15 cellular contexts compared by ENCODE assay signal in the genomic region with DNA sequence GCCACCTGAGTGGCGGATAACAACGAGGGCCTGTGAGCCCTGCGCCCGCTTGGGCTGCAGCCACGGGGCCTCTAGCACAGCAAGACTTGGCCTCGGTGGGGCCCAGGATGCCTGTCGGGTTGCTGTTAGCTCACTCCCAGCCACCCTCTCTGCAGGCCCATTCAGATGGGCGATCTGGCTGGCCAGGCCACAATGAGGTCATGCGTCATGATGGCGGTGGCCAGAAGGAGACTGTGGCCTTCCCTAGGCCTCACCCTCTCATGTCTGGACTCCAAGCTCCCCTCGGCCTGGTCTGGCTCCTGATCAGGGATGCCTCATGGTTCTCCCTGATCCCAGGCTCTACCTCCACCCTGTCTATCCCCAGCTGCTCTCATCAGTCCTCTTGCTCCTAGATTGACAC.
DNase-seq lines count a peak whose midpoint lies in the region; TF ChIP-seq lines count a peak whose summit lies in the region.
"Had no signal": no experiment of that assay in that cellular context is flagged by ENCODE, and none has a peak within 500 bp of the region (broad histone marks: within the 10 kb centered on the region; RNA-seq: fewer than 3 reads in every experiment).

No MANE protein-coding gene starts in this region.

- peak overlapping the region; percentile 87 for H3K4me2 ChIP-seq in KMS-11
- H3K4me2 ChIP-seq: A549 had no signal

- peak overlapping the region in 1 of 3 experiments; percentile 54 for H3K4me3 Mint-ChIP-seq in nephron
- H3K4me3 Mint-ChIP-seq: CD4-positive, CD25-positive, alpha-beta regulatory T cell had no signal

- peak overlapping the region; percentile 32; the same call in 1 of the 2 replicates for H2AFZ ChIP-seq in KMS-11 (ENCODE audit: low read depth)

- H3K9me3 Mint-ChIP-seq in nephron, result no peaks in the 10 kb centered on the region

- no peaks in the 10 kb centered on the region for H3K27me3 ChIP-seq in KMS-11 (ENCODE audit: insufficient read depth, low read depth)
- H3K27me3 ChIP-seq: MG63 had no signal

- no peak overlapping the region for H3K4me3 ChIP-seq in KMS-11 (IDR thresholded peaks at IDR 0.05; ENCODE audit: insufficient read depth, low read depth, low read length)
- H3K4me3 ChIP-seq: A549, MG63 had no signal

- peak overlapping the region; percentile 49; the same call in 1 of the 2 replicates for H3K9ac ChIP-seq in KMS-11

- H3K4me1 Mint-ChIP-seq in nephron, result peaks cover 21% of the 10 kb centered on the region

- TF ChIP-seq CTCF in KMS-11 (conservative IDR thresholded peaks at IDR 0.05; ENCODE audit: low read depth, low read length), result no peak
- TF ChIP-seq CTCF in nephron (IDR thresholded peaks at IDR 0.05; ENCODE audit: unreplicated experiment in 3 of 3), result no peak
- TF ChIP-seq CTCF in GM13977 (IDR thresholded peaks at IDR 0.05; ENCODE audit: extremely low read depth, insufficient read depth, missing control alignments), result no peak

- no peaks in the 10 kb centered on the region for H4K20me1 ChIP-seq in KMS-11 (ENCODE audit: insufficient read depth)

- no peaks in the 10 kb centered on the region for H3K36me3 Mint-ChIP-seq in nephron (ENCODE audit: low read depth)
- H3K36me3 Mint-ChIP-seq: CD4-positive, CD25-positive, alpha-beta regulatory T cell had no signal

- peaks cover 63% of the 10 kb centered on the region for H3K4me1 ChIP-seq in KMS-11 (ENCODE audit: low read depth, poor library complexity, severe bottlenecking)
- H3K4me1 ChIP-seq: A549 had no signal

- H3K27ac ChIP-seq in KMS-11 (peak overlapping the region; percentile 83), cingulate gyrus (ENCODE audit: low read depth, low read length) (peak overlapping the region; percentile 94), substantia nigra (ENCODE audit: low read depth, low read length, poor library complexity, severe bottlenecking) (peak overlapping the region; percentile 92)
- H3K27ac ChIP-seq: A549 had no signal

- no peaks in the 10 kb centered on the region for H3K36me3 ChIP-seq in KMS-11 (ENCODE audit: insufficient read depth)
- H3K36me3 ChIP-seq: MG63 had no signal

- peak overlapping the region; percentile 79 to 89 (median 81) for H3K27ac Mint-ChIP-seq in nephron
- H3K27ac Mint-ChIP-seq: CD4-positive, CD25-positive, alpha-beta regulatory T cell had no signal

- DNase-seq in substantia nigra (lab: John Stamatoyannopoulos, UW) (peak in 21 of 49 donors; percentile 9 to 54 (median 27)), dedifferentiated amniotic fluid mesenchymal stem cell (ENCODE audit: extremely low spot score) (no peak), NCI-H524 (lab: John Stamatoyannopoulos, UW) (no peak), GM13977 (ENCODE audit: low spot score) (no peak), germinal center (ENCODE audit: low spot score) (no peak)
- DNase-seq: CD4-positive, CD25-positive, alpha-beta regulatory T cell; DMS79; KG1; MG63; NCI-H2029; NCI-H510A had no signal

- H3K79me2 ChIP-seq in KMS-11 (ENCODE audit: insufficient read depth, low read depth), result no peaks in the 10 kb centered on the region

- H3K27me3 Mint-ChIP-seq in nephron (ENCODE audit: low read depth), result no peaks in the 10 kb centered on the region

- in situ Hi-C loops in GM13977 (cut with MboI; ENCODE audit: low pct_unique_long_range_greater_than_20kb, low sequenced_read_pairs, unreplicated experiment), result no loop called here
